In the genomic region with DNA sequence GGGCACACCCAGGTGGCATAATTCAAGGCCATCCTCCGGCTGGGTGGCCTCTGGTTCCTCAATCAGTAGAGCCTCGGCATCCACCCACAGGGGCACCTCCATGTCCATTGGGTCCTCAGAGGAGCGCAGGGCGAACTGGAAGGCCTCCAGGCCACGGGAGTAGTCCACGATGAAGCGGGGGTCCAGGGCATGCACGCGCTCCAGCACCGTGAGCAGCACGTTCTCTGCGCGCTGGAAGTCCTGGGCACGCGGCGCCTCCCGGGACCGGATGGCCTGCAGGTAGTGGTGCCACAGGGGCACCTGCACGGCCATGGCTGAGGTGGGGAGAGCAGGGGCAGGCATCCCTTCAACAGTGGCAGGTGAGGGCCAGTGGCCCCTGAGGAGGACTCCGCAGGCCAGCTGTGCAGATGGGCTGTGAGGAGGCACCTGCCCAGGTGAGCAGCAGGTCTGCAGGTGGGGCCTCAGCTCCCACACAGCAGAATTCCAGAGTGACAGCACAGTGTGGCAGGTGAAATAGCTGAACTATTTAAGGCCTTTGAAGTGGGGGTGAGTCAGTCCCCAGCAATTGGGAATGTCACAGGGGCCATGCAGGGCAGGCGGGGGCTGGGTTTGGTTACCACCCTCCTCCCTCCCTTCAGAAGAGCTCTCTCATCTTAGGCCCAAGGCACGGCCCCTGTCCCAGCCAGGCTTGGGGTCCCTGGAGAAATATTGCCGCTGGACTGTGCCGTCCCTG, we compare ENCODE assay signal across 1 cellular context.
TF ChIP-seq lines count a peak whose summit lies in the region.

MAB21L4 (minus strand) TSS at position 501 of the 733 bp plus-strand sequence; CDS start at position 342, 159 bp downstream.

TF ChIP-seq in GM23338, 12 proteins besides CTCF, POLR2A, EP300 and RAD21 (continued from another document):
- TF ChIP-seq ZNF462 (CRISPR knock-in tag; IDR thresholded peaks at IDR 0.05) = no peak
- TF ChIP-seq, protein P1, sequence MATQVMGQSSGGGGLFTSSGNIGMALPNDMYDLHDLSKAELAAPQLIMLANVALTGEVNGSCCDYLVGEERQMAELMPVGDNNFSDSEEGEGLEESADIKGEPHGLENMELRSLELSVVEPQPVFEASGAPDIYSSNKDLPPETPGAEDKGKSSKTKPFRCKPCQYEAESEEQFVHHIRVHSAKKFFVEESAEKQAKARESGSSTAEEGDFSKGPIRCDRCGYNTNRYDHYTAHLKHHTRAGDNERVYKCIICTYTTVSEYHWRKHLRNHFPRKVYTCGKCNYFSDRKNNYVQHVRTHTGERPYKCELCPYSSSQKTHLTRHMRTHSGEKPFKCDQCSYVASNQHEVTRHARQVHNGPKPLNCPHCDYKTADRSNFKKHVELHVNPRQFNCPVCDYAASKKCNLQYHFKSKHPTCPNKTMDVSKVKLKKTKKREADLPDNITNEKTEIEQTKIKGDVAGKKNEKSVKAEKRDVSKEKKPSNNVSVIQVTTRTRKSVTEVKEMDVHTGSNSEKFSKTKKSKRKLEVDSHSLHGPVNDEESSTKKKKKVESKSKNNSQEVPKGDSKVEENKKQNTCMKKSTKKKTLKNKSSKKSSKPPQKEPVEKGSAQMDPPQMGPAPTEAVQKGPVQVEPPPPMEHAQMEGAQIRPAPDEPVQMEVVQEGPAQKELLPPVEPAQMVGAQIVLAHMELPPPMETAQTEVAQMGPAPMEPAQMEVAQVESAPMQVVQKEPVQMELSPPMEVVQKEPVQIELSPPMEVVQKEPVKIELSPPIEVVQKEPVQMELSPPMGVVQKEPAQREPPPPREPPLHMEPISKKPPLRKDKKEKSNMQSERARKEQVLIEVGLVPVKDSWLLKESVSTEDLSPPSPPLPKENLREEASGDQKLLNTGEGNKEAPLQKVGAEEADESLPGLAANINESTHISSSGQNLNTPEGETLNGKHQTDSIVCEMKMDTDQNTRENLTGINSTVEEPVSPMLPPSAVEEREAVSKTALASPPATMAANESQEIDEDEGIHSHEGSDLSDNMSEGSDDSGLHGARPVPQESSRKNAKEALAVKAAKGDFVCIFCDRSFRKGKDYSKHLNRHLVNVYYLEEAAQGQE (IDR thresholded peaks at IDR 0.05; ENCODE audit: unreplicated experiment) = no peak
